ENCODE assay signal across 8 cellular contexts in genomic region chr3:59890637-59891036, GRCh38.
"Had no signal": no experiment of that assay in that cellular context is flagged by ENCODE, and none has a peak within 500 bp of the region (broad histone marks: within the 10 kb centered on the region; RNA-seq: fewer than 3 reads in every experiment).

No MANE protein-coding gene starts in this region.

- H3K27ac Mint-ChIP-seq: H9 had no signal

- DNase-seq: GM23248, GOT3, H9, HCEC 1CT, KG1 had no signal

- H3K4me3 ChIP-seq: GM23248, K562 had no signal

- H3K4me3 Mint-ChIP-seq: H9 had no signal

- FAIRE-seq: H54, HTR-8/SVneo, K562 had no signal

- H3K27ac ChIP-seq: GM23248 had no signal

- H3K9me3 Mint-ChIP-seq: H9 had no signal

- ATAC-seq: K562 had no signal
